Comparison of ENCODE assay signal across 22 cellular contexts in genomic region chr6:164107297-164107995, GRCh38.
DNase-seq lines count a peak whose midpoint lies in the region; ATAC-seq and TF ChIP-seq lines count a peak whose summit lies in the region.
"Had no signal": no experiment of that assay in that cellular context is flagged by ENCODE, and none has a peak within 500 bp of the region (broad histone marks: within the 10 kb centered on the region; RNA-seq: fewer than 3 reads in every experiment).

No MANE protein-coding gene starts in this region.

- H3K27me3 ChIP-seq in MG63 = no peaks in the 10 kb centered on the region
- H3K27me3 ChIP-seq: transverse colon had no signal

- intact Hi-C loops in left ventricle myocardium superior (cut with micrococcal nuclease) = loop anchor here (5.0 kb wide), 2 partner anchors 145 to 690 kb away; no protein-coding TSS in a partner anchor

- H3K4me3 ChIP-seq in MG63 (no peak overlapping the region), cardiac fibroblast (replicated peaks in 1 of 2; ENCODE audit: low read depth in 2 of 2, low read length in 2 of 2) (no peak overlapping the region)
- H3K4me3 ChIP-seq: A549, mucosa of descending colon, transverse colon had no signal

- H3K36me3 ChIP-seq in MG63 = no peaks in the 10 kb centered on the region
- H3K36me3 ChIP-seq: transverse colon had no signal

- no peak for TF ChIP-seq CTCF in cardiac fibroblast (IDR thresholded peaks at IDR 0.05; ENCODE audit: low read depth, low read length)

- no peaks in the 10 kb centered on the region for H3K9me3 ChIP-seq in MG63
- H3K9me3 ChIP-seq: A549, transverse colon had no signal

- DNase-seq in A172 (ENCODE audit: low spot score) (peak; percentile 6), MG63 (peak; percentile 34), cardiac fibroblast (ENCODE audit: low read depth in 2 of 2) (peak; percentile 15 to 17), left ventricle myocardium superior (no peak), ecto neural progenitor cell (ENCODE audit: low spot score) (no peak), SW 1271 (lab: John Stamatoyannopoulos, UW) (no peak), mesenteric fat pad (ENCODE audit: low spot score) (no peak)
- DNase-seq: activated naive CD8-positive, alpha-beta T cell treated with anti-CD3 and anti-CD28 coated beads, Interleukin-2, amount 10 ng/mL, durations not matched to agents 7 days and 5 days; central memory CD4-positive, alpha-beta T cell; DMS153; effector memory CD8-positive, alpha-beta T cell; GOT3; IMR-90; left colon; mucosa of descending colon; NCI-H2029; NCI-H446 treated with DMSO at 0.1 percent for 48 hours; stimulated activated naive CD8-positive, alpha-beta T cell treated with anti-CD3 and anti-CD28 coated beads, Interleukin-15, Interleukin-2, amounts not matched to agents 100 U/mL and 50 U/mL, for 24 hours; transverse colon had no signal

- peak; percentile 66 for ATAC-seq in left ventricle myocardium superior
- ATAC-seq in HG03045 (IDR thresholded peaks at IDR 0.05; ENCODE audit: unreplicated experiment) = no peak
- ATAC-seq: activated CD4-positive, CD25-positive, alpha-beta regulatory T cell treated with anti-CD3 and anti-CD28 coated beads, Interleukin-2, amount 50 U/mL, for 24 hours; effector memory CD8-positive, alpha-beta T cell; left colon; mucosa of descending colon; stimulated activated naive CD8-positive, alpha-beta T cell treated with anti-CD3 and anti-CD28 coated beads, Interleukin-15, Interleukin-2, amounts not matched to agents 100 U/mL and 50 U/mL, for 24 hours had no signal

Comparison
In these comparisons a context has a peak if more than half of its experiments do, and no peak if none do; other contexts are left out.
1. DNase-seq: peak in A172 (single experiment), MG63 (single experiment) and cardiac fibroblast (2 of 2); none in left ventricle myocardium superior (single experiment), ecto neural progenitor cell (single experiment), SW 1271 (0 of 2) and mesenteric fat pad (single experiment).